8 cellular contexts compared by ENCODE assay signal in genomic region chr2:196259507-196260481, GRCh38.
A peak's percentile ranks its signal among the peaks of the same experiment; 100 is the strongest.
DNase-seq lines count a peak whose midpoint lies in the region; ATAC-seq, FAIRE-seq and TF ChIP-seq lines count a peak whose summit lies in the region.

No MANE protein-coding gene starts in this region.

- no peaks in the 10 kb centered on the region for H3K27me3 Mint-ChIP-seq in neural progenitor cell (ENCODE audit: insufficient read depth, low read depth)

- H2AFZ ChIP-seq in GM12878 (ENCODE audit: control insufficient read depth, low read depth, low read length): no peak overlapping the region
- no peak overlapping the region for H2AFZ ChIP-seq in neural progenitor cell (replicated peaks)

- TF ChIP-seq CTCF in GM12878 (IDR thresholded peaks at IDR 0.05 in 2 of 3, conservative IDR thresholded peaks at IDR 0.05 in 1 of 3; ENCODE audit: control insufficient read depth in 2 of 3, extremely low read depth in 1 of 3, insufficient read depth in 1 of 3, low read depth in 3 of 3, low read length in 3 of 3): no peak
- no peak for TF ChIP-seq CTCF in neural progenitor cell (IDR thresholded peaks at IDR 0.05)

- H3K27me3 ChIP-seq in GM12878 (replicated peaks in 1 of 2; ENCODE audit: control insufficient read depth in 2 of 2, insufficient read depth in 2 of 2, low read length in 1 of 2): no peaks in the 10 kb centered on the region
- no peaks in the 10 kb centered on the region for H3K27me3 ChIP-seq in neural progenitor cell

- WGBS in GM12878 (ENCODE audit: insufficient coverage, insufficient replicate concordance, low lambda C conversion rate, missing lambda C conversion rate): 60% methylated on average over 7 of the region's 7 CpGs

- POLR2A ChIA-PET in GM12878 (lab: Charles Lee): interaction anchor here (0.6 to 2.5 kb wide), 8 partner anchors 11 to 93 kb away, joined by 3 to 20 read pairs (median 3); partner anchors contain the start of gene STK17B

- H3K27ac Mint-ChIP-seq in neural progenitor cell: no peak overlapping the region

- no peak overlapping the region for H3K9ac ChIP-seq in GM12878 (ENCODE audit: control insufficient read depth, insufficient read depth, low read length)
- H3K9ac ChIP-seq in neural progenitor cell: no peak overlapping the region

- peaks cover 6% of the 10 kb centered on the region for H3F3A ChIP-seq in neural progenitor cell (ENCODE audit: low read depth)

- TF ChIP-seq RAD21 in GM12878 (IDR thresholded peaks at IDR 0.05; ENCODE audit: insufficient read depth, low read depth, low read length): no peak

- CTCF ChIA-PET in GM12878 (lab: Yijun Ruan, JAX): interaction anchor here (0.8 to 4.3 kb wide), 8 partner anchors 8 to 491 kb away, joined by 3 to 17 read pairs (median 6); no protein-coding TSS in a partner anchor

- H3K36me3 Mint-ChIP-seq in neural progenitor cell: peaks cover 4% of the 10 kb centered on the region

- H3K4me3 Mint-ChIP-seq in neural progenitor cell: no peak overlapping the region

- in situ Hi-C loops in GM12878 (cut with MboI) (loop anchor here (25.0 kb wide), 1 partner anchor 97 kb away; the partner anchor contains the start of gene STK17B), ACHN (cut with HindIII; ENCODE audit: low pct_ligation_motif_present, low pct_unique_long_range_greater_than_20kb, low sequenced_read_pairs) (no loop called here)

- BruUV-seq in GM12878 (replicated peaks; lab: Mats Ljungman, UMichigan): no TSS peak

- peak; percentile 94 for DNase-seq in ELR (ENCODE audit: low read depth)
- peak; percentile 42 for DNase-seq in SK-N-DZ (ENCODE audit: low spot score)
- DNase-seq in GM12878 (ENCODE audit: low read depth, low spot score): no peak
- DNase-seq in neural progenitor cell (ENCODE audit: low spot score): no peak
- no peak for DNase-seq in ACHN
- DNase-seq in NCI-H2107 treated with DMSO at 0.1 percent for 48 hours (lab: John Stamatoyannopoulos, UW; ENCODE audit: unreplicated experiment): no peak

- intact Hi-C loops in GM12878 (cut with micrococcal nuclease; ENCODE audit: unreplicated experiment): no loop called here

- FAIRE-seq in GM12878 (lab: Jason Lieb, UNC): no peak

- peaks cover 7% of the 10 kb centered on the region for H3K4me1 Mint-ChIP-seq in neural progenitor cell

- SMC1A ChIA-PET in GM12878 (lab: Charles Lee; ENCODE audit: uncharacterized antibody, unreplicated experiment): interaction anchor here (0.6 to 5.9 kb wide), 23 partner anchors 8 to 216 kb away, joined by 3 to 56 read pairs (median 6); no protein-coding TSS in a partner anchor

- H3K9me3 Mint-ChIP-seq in neural progenitor cell: no peaks in the 10 kb centered on the region

- RAD21 ChIA-PET in GM12878 (lab: Charles Lee; ENCODE audit: unreplicated experiment): interaction anchor here (0.7 to 3.3 kb wide), 16 partner anchors 10 to 694 kb away, joined by 3 to 19 read pairs (median 4); no protein-coding TSS in a partner anchor

- TF ChIP-seq EP300 in GM12878 (IDR thresholded peaks at IDR 0.05; ENCODE audit: borderline replicate concordance in 1 of 2, control insufficient read depth in 1 of 2, low read depth in 2 of 2, low read length in 2 of 2): no peak

- ATAC-seq in GM12878: peak; percentile 5; the same call in 2 of the 3 replicates
- no peak for ATAC-seq in HG03432 (IDR thresholded peaks at IDR 0.05; ENCODE audit: unreplicated experiment)
- no peak for ATAC-seq in GM19023 (IDR thresholded peaks at IDR 0.05; ENCODE audit: unreplicated experiment)

- H3K9me3 ChIP-seq in GM12878 (replicated peaks; ENCODE audit: control insufficient read depth, insufficient read depth, low read length) (no peaks in the 10 kb centered on the region), neural progenitor cell (ENCODE audit: low read depth) (no peaks in the 10 kb centered on the region)

- TF ChIP-seq POLR2A in GM12878 (IDR thresholded peaks at IDR 0.05; ENCODE audit: low read depth, low read length): no peak

- peaks cover 0 to 9% of the 10 kb centered on the region in 2 experiments; a peak in 2 of 4 replicates for H3K36me3 ChIP-seq in GM12878 (ENCODE audit: control insufficient read depth in 2 of 2, insufficient read depth in 2 of 2, low read length in 1 of 2)
- H3K36me3 ChIP-seq in neural progenitor cell: no peaks in the 10 kb centered on the region

- H3K27ac ChIP-seq in GM12878 (ENCODE audit: control insufficient read depth, insufficient read depth): no peak overlapping the region
- H3K27ac ChIP-seq in neural progenitor cell: peak overlapping the region; percentile 11

- no peaks in the 10 kb centered on the region for H4K20me1 ChIP-seq in GM12878 (ENCODE audit: control insufficient read depth, insufficient read depth)
- H4K20me1 ChIP-seq in neural progenitor cell (ENCODE audit: low read depth): no peaks in the 10 kb centered on the region

- H3K79me2 ChIP-seq in GM12878 (ENCODE audit: control insufficient read depth, insufficient read depth, low read length): no peaks in the 10 kb centered on the region
- H3K79me2 ChIP-seq in neural progenitor cell (ENCODE audit: low read depth): no peaks in the 10 kb centered on the region

- no peak overlapping the region for H3K4me2 ChIP-seq in GM12878 (ENCODE audit: control insufficient read depth, insufficient read depth)
- H3K4me2 ChIP-seq in neural progenitor cell: peak overlapping the region; percentile 37

- H3K4me1 ChIP-seq in GM12878 (ENCODE audit: control insufficient read depth, insufficient read depth, low read length): peaks cover 9% of the 10 kb centered on the region
- peaks cover 14% of the 10 kb centered on the region for H3K4me1 ChIP-seq in neural progenitor cell

- no peak overlapping the region for H3K4me3 ChIP-seq in GM12878
- no peak overlapping the region for H3K4me3 ChIP-seq in neural progenitor cell

TF ChIP-seq in GM12878, 131 proteins besides CTCF, POLR2A, EP300 and RAD21:
- TF ChIP-seq PBX3 (IDR thresholded peaks at IDR 0.05; ENCODE audit: insufficient replicate concordance, low read depth, low read length) (peak; percentile 48), HDGF (IDR thresholded peaks at IDR 0.05) (no peak)

Comparison
In these comparisons a context has a peak if more than half of its experiments do, and no peak if none do; other contexts are left out.
1. DNase-seq: peak in ELR (single experiment) and SK-N-DZ (single experiment); none in GM12878 (single experiment), neural progenitor cell (single experiment), ACHN (single experiment) and NCI-H2107 treated with DMSO at 0.1 percent for 48 hours (single experiment).